28 cellular contexts compared by ENCODE assay signal in the genomic region with DNA sequence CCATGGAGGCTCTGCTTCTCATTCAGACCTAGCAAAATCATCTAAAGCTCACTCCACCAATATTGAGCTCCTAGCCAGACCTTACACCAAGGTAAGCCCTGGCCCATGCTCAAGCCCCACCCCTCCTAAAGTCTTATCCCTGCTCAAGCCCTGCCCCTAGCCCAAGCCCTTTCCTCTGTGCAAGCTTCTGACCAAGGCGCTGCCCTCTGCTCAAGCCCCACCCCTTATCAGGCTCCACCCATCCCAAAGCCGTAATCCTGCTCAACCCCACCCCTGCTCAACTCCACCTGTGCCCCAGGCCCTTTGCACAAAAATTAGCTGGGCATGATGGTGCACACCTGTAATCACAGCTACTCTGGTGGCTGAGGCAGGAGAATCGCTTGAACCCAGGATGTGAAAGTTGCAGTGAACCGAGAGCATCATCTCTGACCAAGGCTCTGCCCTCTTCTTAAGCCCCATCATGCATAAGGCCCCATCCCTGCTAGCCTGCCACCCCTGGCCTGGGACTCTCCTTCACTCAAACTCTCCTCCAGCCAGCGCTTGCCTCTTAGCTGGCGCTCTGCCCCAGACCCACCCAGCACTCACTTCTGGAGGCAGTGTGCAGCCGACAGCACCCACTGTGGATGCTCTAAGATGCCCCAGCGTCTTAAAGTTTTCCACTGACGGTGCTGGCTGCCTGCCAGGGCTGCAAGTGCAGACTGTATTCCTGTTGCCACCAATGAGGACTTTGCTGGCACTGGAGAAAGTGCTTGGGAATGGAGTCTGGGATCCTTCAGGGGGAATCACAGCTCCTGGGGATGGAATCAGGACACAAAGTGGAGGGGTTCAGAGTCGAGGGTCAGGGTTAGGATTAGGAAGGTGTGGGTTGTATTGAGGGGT. TPM values are rescaled to one million over a fixed set of nuclear protein-coding genes. Genes with fewer than 3 reads are reported as not detected.
DNase-seq lines count a peak whose midpoint lies in the region; ATAC-seq, FAIRE-seq and TF ChIP-seq lines count a peak whose summit lies in the region.
"Had no signal": no experiment of that assay in that cellular context is flagged by ENCODE, and none has a peak within 500 bp of the region (broad histone marks: within the 10 kb centered on the region; RNA-seq: fewer than 3 reads in every experiment).

No MANE protein-coding gene starts in this region.

- CTCF ChIA-PET in HEK293 (lab: Yijun Ruan, JAX), result interaction anchor here (0.7 to 2.8 kb wide), 3 partner anchors 11 to 70 kb away, joined by 3 to 13 read pairs (median 6); no protein-coding TSS in a partner anchor
- CTCF ChIA-PET in GM12878 (lab: Yijun Ruan, JAX), result interaction anchor here (1.3 to 1.6 kb wide), 2 partner anchors 11 to 75 kb away, joined by 5 to 9 read pairs; no protein-coding TSS in a partner anchor

- RAD21 ChIA-PET in GM12878 (lab: Charles Lee; ENCODE audit: unreplicated experiment), result interaction anchor here (1.3 to 2.0 kb wide), 3 partner anchors 26 to 74 kb away, joined by 3 to 8 read pairs (median 5); no protein-coding TSS in a partner anchor

- no peaks in the 10 kb centered on the region for H3K79me2 ChIP-seq in GM12878 (ENCODE audit: control insufficient read depth, insufficient read depth, low read length)

- H3K36me3 ChIP-seq in BLaER1, result no peaks in the 10 kb centered on the region
- no peaks in the 10 kb centered on the region for H3K36me3 ChIP-seq in HEK293 (ENCODE audit: control insufficient read depth in 2 of 2, insufficient read depth in 1 of 2, low read length in 2 of 2)
- no peaks in the 10 kb centered on the region for H3K36me3 ChIP-seq in GM12878 (ENCODE audit: control insufficient read depth in 2 of 2, insufficient read depth in 2 of 2, low read length in 1 of 2)

- H3K27me3 ChIP-seq in BLaER1, result no peaks in the 10 kb centered on the region
- no peaks in the 10 kb centered on the region for H3K27me3 ChIP-seq in GM12878 (replicated peaks in 1 of 2; ENCODE audit: control insufficient read depth in 2 of 2, insufficient read depth in 2 of 2, low read length in 1 of 2)

- SMC1A ChIA-PET in GM12878 (lab: Charles Lee; ENCODE audit: uncharacterized antibody, unreplicated experiment), result interaction anchor here (0.9 to 1.7 kb wide), 3 partner anchors 19 to 79 kb away, joined by 4 to 6 read pairs (median 4); no protein-coding TSS in a partner anchor

- H2AFZ ChIP-seq in GM12878 (ENCODE audit: control insufficient read depth, low read depth, low read length), result no peak overlapping the region

- peak overlapping the region; percentile 28 for H3K27ac Mint-ChIP-seq in stimulated activated memory B cell treated with anti-CD40 and anti-IgM and Interleukin-4, amounts not matched to agents 10 μg/mL and 1 μg/mL and 100 μg/mL, for 72 hours
- H3K27ac Mint-ChIP-seq: CD4-positive, alpha-beta T cell; T-cell had no signal

- no peaks in the 10 kb centered on the region for H3K27me3 Mint-ChIP-seq in stimulated activated memory B cell treated with anti-CD40 and anti-IgM and Interleukin-4, amounts not matched to agents 10 μg/mL and 1 μg/mL and 100 μg/mL, for 72 hours

- no peak for TF ChIP-seq EP300 in GM12878 (IDR thresholded peaks at IDR 0.05; ENCODE audit: borderline replicate concordance in 1 of 2, control insufficient read depth in 1 of 2, low read depth in 2 of 2, low read length in 2 of 2)

- H3K36me3 Mint-ChIP-seq in stimulated activated memory B cell treated with anti-CD40 and anti-IgM and Interleukin-4, amounts not matched to agents 10 μg/mL and 1 μg/mL and 100 μg/mL, for 72 hours, result no peaks in the 10 kb centered on the region
- H3K36me3 Mint-ChIP-seq: T-cell had no signal

- H3K4me3 ChIP-seq in BLaER1 (no peak overlapping the region), HEK293 (ENCODE audit: low read depth, low read length) (no peak overlapping the region), GM12878 (no peak overlapping the region)

- H3K4me1 ChIP-seq in BLaER1 (peaks cover 45% of the 10 kb centered on the region), HEK293 (ENCODE audit: control insufficient read depth, insufficient read depth, low read length) (no peaks in the 10 kb centered on the region; the same call in 1 of the 2 replicates), GM12878 (ENCODE audit: control insufficient read depth, insufficient read depth, low read length) (peaks cover 37% of the 10 kb centered on the region)

- no peak overlapping the region for H3K4me3 Mint-ChIP-seq in stimulated activated memory B cell treated with anti-CD40 and anti-IgM and Interleukin-4, amounts not matched to agents 10 μg/mL and 1 μg/mL and 100 μg/mL, for 72 hours
- H3K4me3 Mint-ChIP-seq: CD4-positive, alpha-beta T cell; T-cell had no signal

- TF ChIP-seq RAD21 in GM12878 (IDR thresholded peaks at IDR 0.05; ENCODE audit: insufficient read depth, low read depth, low read length), result no peak

- H4K20me1 ChIP-seq in BLaER1 (no peaks in the 10 kb centered on the region), GM12878 (ENCODE audit: control insufficient read depth, insufficient read depth) (no peaks in the 10 kb centered on the region)

- intact Hi-C loops in GM12878 (cut with micrococcal nuclease; ENCODE audit: unreplicated experiment), result loop anchor here (5.0 to 10.0 kb wide), 2 partner anchors 57 to 540 kb away; no protein-coding TSS in a partner anchor

- no peak for TF ChIP-seq CTCF in HEK293 (tag by site-specific recombination; IDR thresholded peaks at IDR 0.05)
- TF ChIP-seq CTCF in GM12878 (IDR thresholded peaks at IDR 0.05 in 2 of 3, conservative IDR thresholded peaks at IDR 0.05 in 1 of 3; ENCODE audit: control insufficient read depth in 2 of 3, extremely low read depth in 1 of 3, insufficient read depth in 1 of 3, low read depth in 3 of 3, low read length in 3 of 3), result no peak

- H3K27ac ChIP-seq in BLaER1 (no peak overlapping the region), HEK293 (ENCODE audit: extremely low read depth, low read depth, low read length) (no peak overlapping the region), GM12878 (ENCODE audit: control insufficient read depth, insufficient read depth) (no peak overlapping the region)
- H3K27ac ChIP-seq: HL-60 had no signal

- POLR2A ChIA-PET in HEK293 (lab: Yijun Ruan, JAX), result no interaction called here
- POLR2A ChIA-PET in GM12878 (lab: Charles Lee), result interaction anchor here (0.7 to 1.0 kb wide), 2 partner anchors 9 kb away, joined by 4 to 5 read pairs; no protein-coding TSS in a partner anchor

- no peak overlapping the region for H3K9ac ChIP-seq in BLaER1
- H3K9ac ChIP-seq in GM12878 (ENCODE audit: control insufficient read depth, insufficient read depth, low read length), result no peak overlapping the region

- TF ChIP-seq POLR2A in GM12878 (IDR thresholded peaks at IDR 0.05; ENCODE audit: low read depth, low read length), result no peak

- DNase-seq in GM12878 (ENCODE audit: low read depth, low spot score) (no peak), SKM-1 (lab: John Stamatoyannopoulos, UW; ENCODE audit: unreplicated experiment) (no peak), left lobe of liver (ENCODE audit: low spot score) (no peak), mucosa of gallbladder (ENCODE audit: low spot score) (no peak)
- DNase-seq: CD4-positive, alpha-beta T cell; DND-41; KBM-7; MM.1S; NCI-H1048; NCI-H1417 treated with DMSO at 0.1 percent for 48 hours; NCI-H1930; NCI-H345; NCI-H524; NCI-H774; NK-92 treated with Interleukin-12 subunit alpha and Interleukin-12 subunit beta, amount 100 ng/mL, for 24 hours; T-cell had no signal

- WGBS in GM12878 (ENCODE audit: insufficient coverage, insufficient replicate concordance, low lambda C conversion rate, missing lambda C conversion rate), result 60% methylated on average over 10 of the region's 10 CpGs

- H3K9me3 ChIP-seq in BLaER1 (no peaks in the 10 kb centered on the region), HEK293 (ENCODE audit: control insufficient read depth, insufficient read depth, low read depth, low read length) (no peaks in the 10 kb centered on the region), GM12878 (replicated peaks; ENCODE audit: control insufficient read depth, insufficient read depth, low read length) (peaks cover 6% of the 10 kb centered on the region; the same call in 1 of the 3 replicates)

- H3K9me3 Mint-ChIP-seq in stimulated activated memory B cell treated with anti-CD40 and anti-IgM and Interleukin-4, amounts not matched to agents 10 μg/mL and 1 μg/mL and 100 μg/mL, for 72 hours, result peaks cover 4% of the 10 kb centered on the region
- H3K9me3 Mint-ChIP-seq: CD4-positive, alpha-beta T cell had no signal

- H3K4me2 ChIP-seq in BLaER1 (peak overlapping the region; percentile 71; the same call in 1 of the 2 replicates), GM12878 (ENCODE audit: control insufficient read depth, insufficient read depth) (no peak overlapping the region)

- in situ Hi-C loops in GM12878 (cut with MboI), result loop anchor here (10.0 kb wide), 1 partner anchor 540 kb away; no protein-coding TSS in a partner anchor

- no peak for FAIRE-seq in GM12878 (lab: Jason Lieb, UNC)
- FAIRE-seq: A204.1, GM18507, H1, HepG2 had no signal

- BruUV-seq in GM12878 (replicated peaks; lab: Mats Ljungman, UMichigan), result no TSS peak

- ATAC-seq in GM12878 (no peak), left lobe of liver (no peak), HG03139 (IDR thresholded peaks at IDR 0.05; ENCODE audit: unreplicated experiment) (no peak)
- no peak for ATAC-seq in stimulated activated memory B cell treated with anti-CD40 and anti-IgM and Interleukin-4, amounts not matched to agents 10 μg/mL and 1 μg/mL and 100 μg/mL, for 72 hours
- ATAC-seq: HepG2, Panc1, SK-N-SH treated with all-trans-retinoic acid at 6 μM for 48 hours, T-cell had no signal

- H3K4me1 Mint-ChIP-seq in stimulated activated memory B cell treated with anti-CD40 and anti-IgM and Interleukin-4, amounts not matched to agents 10 μg/mL and 1 μg/mL and 100 μg/mL, for 72 hours, result peaks cover 63% of the 10 kb centered on the region
- H3K4me1 Mint-ChIP-seq: T-cell had no signal

RNA-seq across cellular contexts. Expression of gene KLK4, which starts 16.5 kb away (rescaled TPM):
- 0.81 TPM in 1 of 2 replicates, not detected in the other for total RNA-seq in GM12878 (2013; cell fraction: nucleolus; rRNA removed)
- total RNA-seq in GM12878 (2014; rRNA removed) (not detected in 2 replicates), GM12878 (2014; rRNA removed; fragmentation: Illumina TruSeq; extraction: Trizol) (0.14 TPM in 1 of 2 replicates, not detected in the other), GM12878 (2021) (not detected in 2 replicates), left lobe of liver (not detected), mucosa of gallbladder (not detected)
- not detected for polyA plus RNA-seq in GM12878 (2011; ENCODE audit: low read depth)
- polyA plus RNA-seq in GM12878 (2011; rRNA removed) (0.13 and 0.31 TPM in 2 replicates), GM12878 (2014; fragmentation: Illumina TruSeq; extraction: Trizol) (0.06 TPM in 1 of 2 replicates, not detected in the other), GM12878 (2014; fragmentation: Nextera tagmentation; extraction: Ambion mirVana) (not detected), GM12878 (2014; rRNA removed) (not detected in 2 replicates), GM12878 (2016; fragmentation: Nextera tagmentation; extraction: Ambion mirVana) (not detected)
- 0.40 and 0.84 TPM in 2 replicates for polyA plus RNA-seq in GM12878 (2011; cell fraction: cytosol; rRNA removed)
- 0.73 and 1.4 TPM in 2 replicates for polyA plus RNA-seq in GM12878 (2011; cell fraction: nucleus; rRNA removed)
- polyA plus RNA-seq in GM12878 (2012), result 0.28 and 1.5 TPM in 2 replicates
- not detected in 2 replicates for polyA minus RNA-seq in GM12878 (2011; rRNA and poly(A)+ RNA removed)
- polyA minus RNA-seq in GM12878 (2011; cell fraction: cytosol; rRNA and poly(A)+ RNA removed), result not detected in 2 replicates
- polyA minus RNA-seq in GM12878 (2011; cell fraction: nucleus; rRNA and poly(A)+ RNA removed), result 0.67 TPM in 1 of 2 replicates, not detected in the other
- total RNA-seq: CD4-positive, alpha-beta T cell; H1; HepG2; T-cell had no signal
- polyA plus RNA-seq: HepG2 had no signal

RNA-seq across cellular contexts. Expression of gene KLK2, which starts 21.5 kb away (rescaled TPM):
- total RNA-seq in GM12878 (2013; cell fraction: nucleolus; rRNA removed), result 2.7 and 3.1 TPM in 2 replicates
- total RNA-seq in GM12878 (2014; rRNA removed) (0.96 and 2.4 TPM in 2 replicates), GM12878 (2014; rRNA removed; fragmentation: Illumina TruSeq; extraction: Trizol) (0.83 and 1.3 TPM in 2 replicates), GM12878 (2021) (1.6 and 1.8 TPM in 2 replicates), left lobe of liver (not detected), mucosa of gallbladder (not detected)
- 2.2 TPM for polyA plus RNA-seq in GM12878 (2011; ENCODE audit: low read depth)
- polyA plus RNA-seq in GM12878 (2011; rRNA removed) (0.37 and 0.79 TPM in 2 replicates), GM12878 (2014; fragmentation: Illumina TruSeq; extraction: Trizol) (2.4 and 3.1 TPM in 2 replicates), GM12878 (2014; fragmentation: Nextera tagmentation; extraction: Ambion mirVana) (under 1 TPM; 0.19 to 0.55 TPM), GM12878 (2014; rRNA removed) (3.1 and 4.0 TPM in 2 replicates), GM12878 (2016; fragmentation: Nextera tagmentation; extraction: Ambion mirVana) (1 to 10 TPM; 1.1 to 3.0 TPM)
- polyA plus RNA-seq in GM12878 (2011; cell fraction: cytosol; rRNA removed), result 0.64 and 0.87 TPM in 2 replicates
- polyA plus RNA-seq in GM12878 (2011; cell fraction: nucleus; rRNA removed), result 3.2 and 5.3 TPM in 2 replicates
- polyA plus RNA-seq in GM12878 (2012), result 3.8 and 5.3 TPM in 2 replicates
- 0.51 and 1.5 TPM in 2 replicates for polyA minus RNA-seq in GM12878 (2011; rRNA and poly(A)+ RNA removed)
- polyA minus RNA-seq in GM12878 (2011; cell fraction: cytosol; rRNA and poly(A)+ RNA removed), result not detected in 2 replicates
- polyA minus RNA-seq in GM12878 (2011; cell fraction: nucleus; rRNA and poly(A)+ RNA removed), result 1.5 and 1.8 TPM in 2 replicates
- total RNA-seq: CD4-positive, alpha-beta T cell; H1; HepG2; HT-29; T-cell had no signal

RNA-seq across cellular contexts. Expression of gene KLK3, which starts 40.0 kb away (rescaled TPM):
- total RNA-seq in GM12878 (2013; cell fraction: nucleolus; rRNA removed), result not detected in 2 replicates
- not detected in 2 replicates for total RNA-seq in GM12878 (2014; rRNA removed)
- not detected in 2 replicates for total RNA-seq in GM12878 (2014; rRNA removed; fragmentation: Illumina TruSeq; extraction: Trizol)
- not detected in 2 replicates for total RNA-seq in GM12878 (2021)
- polyA plus RNA-seq in GM12878 (2011; ENCODE audit: low read depth), result not detected
- 0.09 and 0.31 TPM in 2 replicates for polyA plus RNA-seq in GM12878 (2011; rRNA removed)
- polyA plus RNA-seq in GM12878 (2011; cell fraction: cytosol; rRNA removed), result 0.07 and 0.20 TPM in 2 replicates
- 0.31 and 0.83 TPM in 2 replicates for polyA plus RNA-seq in GM12878 (2011; cell fraction: nucleus; rRNA removed)
- polyA plus RNA-seq in GM12878 (2012), result not detected in 2 replicates
- polyA plus RNA-seq in GM12878 (2014; fragmentation: Illumina TruSeq; extraction: Trizol), result not detected in 2 replicates
- polyA plus RNA-seq in GM12878 (2014; fragmentation: Nextera tagmentation; extraction: Ambion mirVana), result not detected
- polyA plus RNA-seq in GM12878 (2014; rRNA removed), result not detected in 2 replicates
- polyA plus RNA-seq in GM12878 (2016; fragmentation: Nextera tagmentation; extraction: Ambion mirVana), result not detected
- polyA minus RNA-seq in GM12878 (2011; rRNA and poly(A)+ RNA removed), result 0.15 TPM in 1 of 2 replicates, not detected in the other
- polyA minus RNA-seq in GM12878 (2011; cell fraction: cytosol; rRNA and poly(A)+ RNA removed), result not detected in 2 replicates
- 0.36 TPM in 1 of 2 replicates, not detected in the other for polyA minus RNA-seq in GM12878 (2011; cell fraction: nucleus; rRNA and poly(A)+ RNA removed)
- total RNA-seq in left lobe of liver, result not detected
- total RNA-seq in mucosa of gallbladder, result not detected
- total RNA-seq: CD4-positive, alpha-beta T cell; H1; HepG2; HT-29; T-cell had no signal
- polyA plus RNA-seq: HepG2 had no signal

RNA-seq across cellular contexts. Expression of gene KLK5, which starts 58.1 kb away (rescaled TPM):
- total RNA-seq in GM12878 (2013; cell fraction: nucleolus; rRNA removed), result not detected in 2 replicates
- not detected in 2 replicates for total RNA-seq in GM12878 (2014; rRNA removed)
- total RNA-seq in GM12878 (2014; rRNA removed; fragmentation: Illumina TruSeq; extraction: Trizol), result not detected in 2 replicates
- total RNA-seq in GM12878 (2021), result not detected in 2 replicates
- polyA plus RNA-seq in GM12878 (2011; ENCODE audit: low read depth), result not detected
- polyA plus RNA-seq in GM12878 (2011; rRNA removed), result 0.16 TPM in 1 of 2 replicates, not detected in the other
- not detected in 2 replicates for polyA plus RNA-seq in GM12878 (2011; cell fraction: cytosol; rRNA removed)
- not detected in 2 replicates for polyA plus RNA-seq in GM12878 (2011; cell fraction: nucleus; rRNA removed)
- not detected in 2 replicates for polyA plus RNA-seq in GM12878 (2012)
- polyA plus RNA-seq in GM12878 (2014; fragmentation: Illumina TruSeq; extraction: Trizol), result not detected in 2 replicates
- polyA plus RNA-seq in GM12878 (2014; fragmentation: Nextera tagmentation; extraction: Ambion mirVana), result not detected
- polyA plus RNA-seq in GM12878 (2014; rRNA removed), result not detected in 2 replicates
- not detected for polyA plus RNA-seq in GM12878 (2016; fragmentation: Nextera tagmentation; extraction: Ambion mirVana)
- not detected in 2 replicates for polyA minus RNA-seq in GM12878 (2011; rRNA and poly(A)+ RNA removed)
- polyA minus RNA-seq in GM12878 (2011; cell fraction: cytosol; rRNA and poly(A)+ RNA removed), result not detected in 2 replicates
- polyA minus RNA-seq in GM12878 (2011; cell fraction: nucleus; rRNA and poly(A)+ RNA removed), result not detected in 2 replicates
- total RNA-seq in left lobe of liver, result not detected
- not detected for total RNA-seq in mucosa of gallbladder
- total RNA-seq: CD4-positive, alpha-beta T cell; HepG2; T-cell had no signal
- polyA plus RNA-seq: HepG2 had no signal
